Comparison of ENCODE assay signal across 8 cellular contexts in genomic region chr2:172783091-172783898, GRCh38. TPM values are rescaled to one million over a fixed set of nuclear protein-coding genes. Genes with fewer than 3 reads are reported as not detected.
A peak's percentile ranks its signal among the peaks of the same experiment; 100 is the strongest.
DNase-seq lines count a peak whose midpoint lies in the region; FAIRE-seq and TF ChIP-seq lines count a peak whose summit lies in the region.

No MANE protein-coding gene starts in this region.

- no peaks in the 10 kb centered on the region for H3F3A ChIP-seq in neural progenitor cell (ENCODE audit: low read depth)

- no peaks in the 10 kb centered on the region for H3K36me3 ChIP-seq in neural progenitor cell

- H3K4me3 Mint-ChIP-seq in neural progenitor cell: no peak overlapping the region

- H3K9ac ChIP-seq in neural progenitor cell: no peak overlapping the region

- no peak overlapping the region for H3K4me2 ChIP-seq in neural progenitor cell

- H4K20me1 ChIP-seq in neural progenitor cell (ENCODE audit: low read depth): no peaks in the 10 kb centered on the region

- no peaks in the 10 kb centered on the region for H3K27me3 ChIP-seq in neural progenitor cell

- H3K79me2 ChIP-seq in neural progenitor cell (ENCODE audit: low read depth): no peaks in the 10 kb centered on the region

- H2AFZ ChIP-seq in neural progenitor cell (replicated peaks): peak overlapping the region; percentile 22

- H3K27me3 Mint-ChIP-seq in neural progenitor cell (ENCODE audit: insufficient read depth, low read depth): no peaks in the 10 kb centered on the region

- peaks cover 10% of the 10 kb centered on the region for H3K4me1 Mint-ChIP-seq in neural progenitor cell

- H3K4me3 ChIP-seq in epithelial cell of esophagus (ENCODE audit: low read length) (no peak overlapping the region), neural progenitor cell (no peak overlapping the region)

- peak; percentile 99 for DNase-seq in EL
- DNase-seq in RCC 7860 (ENCODE audit: low spot score): peak; percentile 81
- DNase-seq in epithelial cell of esophagus (ENCODE audit: low read depth): peak; percentile 71
- DNase-seq in neural progenitor cell (ENCODE audit: low spot score): peak; percentile 13
- no peak for DNase-seq in occipital lobe (lab: John Stamatoyannopoulos, UW)
- no peak for DNase-seq in stimulated activated CD4-positive, alpha-beta T cell treated with anti-CD3 and anti-CD28 coated beads, Interleukin-4, amount 100 ng/mL, for 24 hours
- DNase-seq in NCI-H1092 (lab: John Stamatoyannopoulos, UW): no peak
- DNase-seq in 8988T: no peak

- FAIRE-seq in RCC 7860 (lab: Jason Lieb, UNC): peak; percentile 78

- H3K27ac Mint-ChIP-seq in neural progenitor cell: no peak overlapping the region

- H3K4me1 ChIP-seq in neural progenitor cell: no peaks in the 10 kb centered on the region

- TF ChIP-seq CTCF in epithelial cell of esophagus (IDR thresholded peaks at IDR 0.05; ENCODE audit: insufficient read depth, low read depth, low read length, missing control alignments) (peak; percentile 14), neural progenitor cell (IDR thresholded peaks at IDR 0.05) (peak; percentile 15)

- no peaks in the 10 kb centered on the region for H3K9me3 Mint-ChIP-seq in neural progenitor cell

- no peaks in the 10 kb centered on the region for H3K36me3 Mint-ChIP-seq in neural progenitor cell

- no peak overlapping the region for H3K27ac ChIP-seq in neural progenitor cell

- no peaks in the 10 kb centered on the region for H3K9me3 ChIP-seq in neural progenitor cell (ENCODE audit: low read depth)

RNA-seq across cellular contexts. Expression of gene RAPGEF4, which starts 47.6 kb away (rescaled TPM):
- total RNA-seq in neural progenitor cell (ENCODE audit: low replicate concordance): 1.1 and 1.8 TPM in 2 replicates
- 23.4 TPM for total RNA-seq in occipital lobe

Comparison
In these comparisons a context has a peak if more than half of its experiments do, and no peak if none do; other contexts are left out.
1. DNase-seq: peak in EL (single experiment), RCC 7860 (single experiment), epithelial cell of esophagus (single experiment) and neural progenitor cell (single experiment); none in occipital lobe (single experiment), stimulated activated CD4-positive, alpha-beta T cell treated with anti-CD3 and anti-CD28 coated beads, Interleukin-4, amount 100 ng/mL, for 24 hours (single experiment), NCI-H1092 (single experiment) and 8988T (single experiment).